In the genomic region with DNA sequence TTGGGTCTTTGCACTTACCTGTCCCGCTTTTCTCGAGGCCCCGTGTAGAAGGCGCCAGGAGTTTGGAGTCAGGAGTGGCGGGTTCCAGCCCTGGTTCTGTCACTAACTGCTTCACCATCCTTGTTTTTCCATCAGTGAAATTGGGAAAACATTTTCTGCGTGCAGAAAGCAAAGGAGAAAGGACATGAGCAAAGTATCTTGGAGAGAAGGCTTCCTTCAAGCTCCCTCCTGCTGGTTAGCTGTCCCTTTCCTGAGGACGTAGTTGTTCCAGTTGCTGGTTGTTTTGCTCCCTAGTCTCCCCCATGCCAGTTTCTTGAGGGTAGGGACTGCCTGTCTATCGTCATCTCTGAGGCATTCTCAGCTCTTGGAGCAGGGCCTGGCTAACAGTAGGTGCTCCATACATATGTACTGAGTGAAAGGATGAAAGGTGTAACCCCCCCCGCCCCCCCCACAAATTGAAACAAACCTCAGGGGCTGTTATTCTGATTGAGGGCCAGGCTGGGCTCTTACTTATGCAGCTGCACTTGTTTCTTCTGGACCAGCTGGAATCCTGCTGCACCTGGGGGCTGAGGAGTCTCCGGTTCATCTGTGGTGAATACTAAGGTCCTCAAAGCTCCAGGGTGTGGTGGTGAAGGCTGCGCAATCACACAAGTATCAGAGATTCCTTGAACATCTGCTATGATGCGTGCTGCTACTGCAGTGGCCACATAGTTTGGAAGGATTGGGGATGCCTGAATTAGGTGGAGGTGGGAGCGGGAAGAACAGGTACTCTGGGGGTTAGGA, we compare ENCODE assay signal across 8 cellular contexts. TPM values are rescaled to one million over a fixed set of nuclear protein-coding genes. Genes with fewer than 3 reads are reported as not detected.
DNase-seq lines count a peak whose midpoint lies in the region; ATAC-seq and TF ChIP-seq lines count a peak whose summit lies in the region.

No MANE protein-coding gene starts in this region.

- H3K9me3 ChIP-seq in heart right ventricle (no peaks in the 10 kb centered on the region), WERI-Rb-1 (ENCODE audit: severe bottlenecking) (no peaks in the 10 kb centered on the region), hepatocyte (ENCODE audit: low read depth) (no peaks in the 10 kb centered on the region), stomach (no peaks in the 10 kb centered on the region)

- no peak for DNase-seq in heart right ventricle
- DNase-seq in Right ventricle myocardium inferior (ENCODE audit: missing footprints): no peak
- DNase-seq in WERI-Rb-1: no peak
- DNase-seq in hepatocyte (ENCODE audit: low spot score): no peak
- no peak for DNase-seq in stomach
- DNase-seq in cerebellar cortex (ENCODE audit: low spot score): no peak
- DNase-seq in KBM-7: no peak
- DNase-seq in CD1c-positive myeloid dendritic cell (ENCODE audit: extremely low spot score): no peak

- WGBS in heart right ventricle, 2 donors: 38 to 39% methylated on average over 13 of the region's 13 CpGs
- WGBS in hepatocyte (ENCODE audit: low lambda C conversion rate, missing lambda C conversion rate): 45% methylated on average over 12 of the region's 13 CpGs
- 29 to 42% (median 41%) methylated on average over 12 to 13 of the region's 13 CpGs for WGBS in stomach, 5 donors

- intact Hi-C loops in heart right ventricle (cut with DNase I): loop anchor here in 1 of 10 donors (2.0 kb wide), 1 partner anchor 21 kb away; no protein-coding TSS in a partner anchor
- intact Hi-C loops in Right ventricle myocardium inferior (cut with DNase I): loop anchor here (2.0 to 5.0 kb wide), 2 partner anchors 21 to 77 kb away; a partner anchor contains a TSS
- intact Hi-C loops in stomach (cut with DNase I; ENCODE audit: low total_unique reads): no loop called here

- TF ChIP-seq EP300 in stomach (IDR thresholded peaks at IDR 0.05): no peak

- no peak for TF ChIP-seq POLR2A in stomach (IDR thresholded peaks at IDR 0.05)

- H3K27ac ChIP-seq in heart right ventricle (peak overlapping the region; percentile 79 to 96 (median 92)), WERI-Rb-1 (no peak overlapping the region), hepatocyte (peak overlapping the region; percentile 83), stomach (peak overlapping the region; percentile 90 to 95 (median 93))

- no peaks in the 10 kb centered on the region for H3K9me2 ChIP-seq in hepatocyte (replicated peaks; ENCODE audit: insufficient read depth)

- H3K79me2 ChIP-seq in hepatocyte: peaks cover 44% of the 10 kb centered on the region

- H3K36me3 ChIP-seq in heart right ventricle: no peaks in the 10 kb centered on the region
- no peaks in the 10 kb centered on the region for H3K36me3 ChIP-seq in WERI-Rb-1
- no peaks in the 10 kb centered on the region for H3K36me3 ChIP-seq in hepatocyte (replicated peaks; ENCODE audit: insufficient read depth, low read depth)
- H3K36me3 ChIP-seq in stomach: no peaks in the 10 kb centered on the region

- in situ Hi-C loops in KBM-7 (cut with MboI; ENCODE audit: low pct_unique_long_range_greater_than_20kb, low sequenced_read_pairs): no loop called here

- peak overlapping the region; percentile 77 for H3K4me2 ChIP-seq in hepatocyte

- TF ChIP-seq CTCF in heart right ventricle (IDR thresholded peaks at IDR 0.05) (no peak), WERI-Rb-1 (IDR thresholded peaks at IDR 0.05; ENCODE audit: low read depth, low read length) (no peak), hepatocyte (IDR thresholded peaks at IDR 0.05; ENCODE audit: poor library complexity) (no peak), stomach (IDR thresholded peaks at IDR 0.05) (peak in 1 of 7 experiments; percentile 4)

- H3K4me1 ChIP-seq in heart right ventricle (peaks cover 11 to 69% (median 58%) of the 10 kb centered on the region in 9 donors), hepatocyte (ENCODE audit: insufficient read depth) (peaks cover 39% of the 10 kb centered on the region), stomach (peaks cover 35 to 65% (median 59%) of the 10 kb centered on the region in 4 donors)

- no peaks in the 10 kb centered on the region for H3K27me3 ChIP-seq in heart right ventricle
- H3K27me3 ChIP-seq in WERI-Rb-1 (ENCODE audit: insufficient read depth, low read depth, severe bottlenecking): no peaks in the 10 kb centered on the region
- no peaks in the 10 kb centered on the region for H3K27me3 ChIP-seq in hepatocyte
- H3K27me3 ChIP-seq in stomach: no peaks in the 10 kb centered on the region

- no peak overlapping the region for H2AFZ ChIP-seq in hepatocyte

- no peaks in the 10 kb centered on the region for H4K20me1 ChIP-seq in hepatocyte (ENCODE audit: insufficient read depth, poor library complexity, severe bottlenecking)

- H3K4me3 ChIP-seq in heart right ventricle (peak overlapping the region; percentile 61 to 92 (median 78)), WERI-Rb-1 (ENCODE audit: low read depth, low read length) (peak overlapping the region; percentile 78), hepatocyte (peak overlapping the region; percentile 77), stomach (peak overlapping the region; percentile 71 to 82 (median 80))

- ATAC-seq in heart right ventricle: no peak
- ATAC-seq in Right ventricle myocardium inferior: no peak

RNA-seq across cellular contexts. Expression of a gene that starts 1.0 kb away (rescaled TPM):
- 10 to 100 TPM in 6 of 10 donors, 1 to 10 TPM in 4; 7.1 to 24.2 (median 10.9) TPM for total RNA-seq in heart right ventricle
- 10 to 100 TPM; 18.8 to 41.5 TPM for polyA plus RNA-seq in heart right ventricle
- 19.8 TPM for total RNA-seq in Right ventricle myocardium inferior
- 47.7 and 52.2 TPM in 2 replicates for total RNA-seq in hepatocyte
- 44.2 and 45.5 TPM in 2 replicates for polyA plus RNA-seq in hepatocyte
- total RNA-seq in stomach: 10 to 100 TPM in 4 of 5 donors, 1 to 10 TPM in 1; 9.9 to 63.8 (median 24.2) TPM
- polyA plus RNA-seq in stomach: 10 to 100 TPM; 15.8 to 47.5 (median 46.9) TPM

RNA-seq across cellular contexts. Expression of a gene that starts 20.8 kb away (rescaled TPM):
- total RNA-seq in heart right ventricle (10 to 100 TPM; 42.9 to 68.3 (median 58.2) TPM), Right ventricle myocardium inferior (46.4 TPM), hepatocyte (50.0 and 63.9 TPM in 2 replicates), stomach (100 to 1,000 TPM in 1 of 5 donors, 10 to 100 TPM in 4; 27.7 to 113 (median 54.7) TPM)
- polyA plus RNA-seq in heart right ventricle (10 to 100 TPM; 20.0 TPM), hepatocyte (18.3 and 22.9 TPM in 2 replicates), stomach (10 to 100 TPM; 16.1 to 30.7 (median 18.1) TPM)
